ENCODE assay signal across 27 cellular contexts in genomic region chr22:30263883-30264282, GRCh38. TPM values are rescaled to one million over a fixed set of nuclear protein-coding genes. Genes with fewer than 3 reads are reported as not detected.
DNase-seq lines count a peak whose midpoint lies in the region; ATAC-seq lines count a peak whose summit lies in the region.
"Had no signal": no experiment of that assay in that cellular context is flagged by ENCODE, and none has a peak within 500 bp of the region (broad histone marks: within the 10 kb centered on the region; RNA-seq: fewer than 3 reads in every experiment).

No MANE protein-coding gene starts in this region.

- no peak for ATAC-seq in stimulated activated effector memory CD8-positive, alpha-beta T cell treated with anti-CD3 and anti-CD28 coated beads, Interleukin-12 subunit alpha, Interleukin-12 subunit beta, amount 100 ng/mL, for 72 hours
- ATAC-seq in GM19324 (IDR thresholded peaks at IDR 0.05; ENCODE audit: low FRiP score, unreplicated experiment) = no peak
- ATAC-seq: esophagus mucosa had no signal

- no peak overlapping the region for H4K5ac ChIP-seq in mesendoderm (ENCODE audit: low read length)

- H3K4me1 Mint-ChIP-seq in activated naive CD4-positive, alpha-beta T cell treated with anti-CD3 and anti-CD28 coated beads, Interleukin-2, amount 10 ng/mL, durations not matched to agents 7 days and 5 days = peaks cover 69% of the 10 kb centered on the region
- H3K4me1 Mint-ChIP-seq in IgD-negative memory B cell = peaks cover 9 to 18% (median 11%) of the 10 kb centered on the region in 3 donors
- peaks cover 41% of the 10 kb centered on the region for H3K4me1 Mint-ChIP-seq in activated naive CD8-positive, alpha-beta T cell treated with anti-CD3 and anti-CD28 coated beads for 36 hours
- H3K4me1 Mint-ChIP-seq in stimulated activated effector memory CD8-positive, alpha-beta T cell treated with anti-CD3 and anti-CD28 coated beads, Interleukin-12 subunit alpha, Interleukin-12 subunit beta, amount 100 ng/mL, for 72 hours = peaks cover 70% of the 10 kb centered on the region

- no peaks in the 10 kb centered on the region for H3K79me1 ChIP-seq in mesendoderm (ENCODE audit: low read length)

- H3K27me3 ChIP-seq in mesendoderm (ENCODE audit: insufficient read depth, low read length, poor library complexity) = no peaks in the 10 kb centered on the region
- H3K27me3 ChIP-seq: right atrium auricular region, SJSA1, suprapubic skin, upper lobe of right lung had no signal

- no peaks in the 10 kb centered on the region for H3K27me3 Mint-ChIP-seq in activated naive CD4-positive, alpha-beta T cell treated with anti-CD3 and anti-CD28 coated beads, Interleukin-2, amount 10 ng/mL, durations not matched to agents 7 days and 5 days
- H3K27me3 Mint-ChIP-seq in IgD-negative memory B cell = no peaks in the 10 kb centered on the region
- peaks cover 6% of the 10 kb centered on the region for H3K27me3 Mint-ChIP-seq in activated naive CD8-positive, alpha-beta T cell treated with anti-CD3 and anti-CD28 coated beads for 36 hours
- H3K27me3 Mint-ChIP-seq: activated naive CD8-positive, alpha-beta T cell had no signal

- no peak overlapping the region for H2BK5ac ChIP-seq in mesendoderm (ENCODE audit: low read length)

- no peak overlapping the region for H3K56ac ChIP-seq in mesendoderm (ENCODE audit: low read length)

- no peak overlapping the region for H3K4ac ChIP-seq in mesendoderm (ENCODE audit: low read depth, low read length)

- H3K36me3 ChIP-seq in mesendoderm (ENCODE audit: control insufficient read depth, insufficient read depth, low read length) = no peaks in the 10 kb centered on the region
- H3K36me3 ChIP-seq: lower lobe of right lung, right atrium auricular region, SJSA1, suprapubic skin, upper lobe of right lung had no signal

- peak overlapping the region; percentile 100 for H3K27ac Mint-ChIP-seq in activated naive CD4-positive, alpha-beta T cell treated with anti-CD3 and anti-CD28 coated beads, Interleukin-2, amount 10 ng/mL, durations not matched to agents 7 days and 5 days
- H3K27ac Mint-ChIP-seq in IgD-negative memory B cell = peak overlapping the region in 2 of 3 donors; percentile 23 to 76
- H3K27ac Mint-ChIP-seq in activated naive CD8-positive, alpha-beta T cell treated with anti-CD3 and anti-CD28 coated beads for 36 hours = no peak overlapping the region
- no peak overlapping the region for H3K27ac Mint-ChIP-seq in stimulated activated effector memory CD8-positive, alpha-beta T cell treated with anti-CD3 and anti-CD28 coated beads, Interleukin-12 subunit alpha, Interleukin-12 subunit beta, amount 100 ng/mL, for 72 hours
- H3K27ac Mint-ChIP-seq: endodermal cell, nephron progenitor cell had no signal

- H2BK15ac ChIP-seq in mesendoderm (replicated peaks; ENCODE audit: low read depth) = no peak overlapping the region

- CTCF ChIA-PET in activated naive CD4-positive, alpha-beta T cell treated with anti-CD3 and anti-CD28 coated beads, Interleukin-2, amount 10 ng/mL, durations not matched to agents 7 days and 5 days (lab: Charles Lee) = interaction anchor here (1.0 to 5.3 kb wide), 8 partner anchors 8 to 158 kb away, joined by 3 to 59 read pairs (median 4); partner anchors contain the start of gene CASTOR1

- no peak overlapping the region for H3K27ac ChIP-seq in mesendoderm (ENCODE audit: low read depth, low read length)
- H3K27ac ChIP-seq: right atrium auricular region, SJSA1, suprapubic skin, upper lobe of right lung, VCaP had no signal

- H2AK5ac ChIP-seq in mesendoderm (ENCODE audit: low read length) = no peak overlapping the region

- H3K4me3 Mint-ChIP-seq in activated naive CD4-positive, alpha-beta T cell treated with anti-CD3 and anti-CD28 coated beads, Interleukin-2, amount 10 ng/mL, durations not matched to agents 7 days and 5 days = peak overlapping the region; percentile 100
- no peak overlapping the region for H3K4me3 Mint-ChIP-seq in IgD-negative memory B cell
- peak overlapping the region; percentile 95 for H3K4me3 Mint-ChIP-seq in activated naive CD8-positive, alpha-beta T cell treated with anti-CD3 and anti-CD28 coated beads for 36 hours
- H3K4me3 Mint-ChIP-seq in stimulated activated effector memory CD8-positive, alpha-beta T cell treated with anti-CD3 and anti-CD28 coated beads, Interleukin-12 subunit alpha, Interleukin-12 subunit beta, amount 100 ng/mL, for 72 hours = peak overlapping the region; percentile 92
- H3K4me3 Mint-ChIP-seq: endodermal cell, nephron progenitor cell had no signal

- H3K9me3 Mint-ChIP-seq in activated naive CD4-positive, alpha-beta T cell treated with anti-CD3 and anti-CD28 coated beads, Interleukin-2, amount 10 ng/mL, durations not matched to agents 7 days and 5 days = no peaks in the 10 kb centered on the region
- no peaks in the 10 kb centered on the region for H3K9me3 Mint-ChIP-seq in IgD-negative memory B cell
- H3K9me3 Mint-ChIP-seq in activated naive CD8-positive, alpha-beta T cell treated with anti-CD3 and anti-CD28 coated beads for 36 hours = no peaks in the 10 kb centered on the region
- H3K9me3 Mint-ChIP-seq in stimulated activated effector memory CD8-positive, alpha-beta T cell treated with anti-CD3 and anti-CD28 coated beads, Interleukin-12 subunit alpha, Interleukin-12 subunit beta, amount 100 ng/mL, for 72 hours = no peaks in the 10 kb centered on the region
- H3K9me3 Mint-ChIP-seq: dendritic cell treated with granulocyte-macrophage colony-stimulating factor and Interleukin-4, amounts not matched to agents 40 ng/mL and 50 ng/mL, for 4 days; endodermal cell; nephron progenitor cell had no signal

- H3K23ac ChIP-seq in mesendoderm (ENCODE audit: low read length) = no peak overlapping the region

- no peak for DNase-seq in activated naive CD4-positive, alpha-beta T cell treated with anti-CD3 and anti-CD28 coated beads, Interleukin-2, amount 10 ng/mL, durations not matched to agents 7 days and 5 days
- DNase-seq in activated naive CD4-positive, alpha-beta T cell (lab: John Stamatoyannopoulos, UW) = no peak
- no peak for DNase-seq in activated naive CD8-positive, alpha-beta T cell treated with anti-CD3 and anti-CD28 coated beads for 36 hours
- DNase-seq in stimulated activated effector memory CD8-positive, alpha-beta T cell treated with anti-CD3 and anti-CD28 coated beads, Interleukin-12 subunit alpha, Interleukin-12 subunit beta, amount 100 ng/mL, for 72 hours (ENCODE audit: low spot score in 2 of 2) = no peak
- DNase-seq in mesendoderm = no peak
- DNase-seq: central memory CD4-positive, alpha-beta T cell; endodermal cell; foreskin fibroblast; NCI-H146; NCI-H2107; NCI-H82; nephron progenitor cell; stimulated activated CD4-positive, alpha-beta T cell treated with anti-CD3 and anti-CD28 coated beads, Interleukin-2, amount 100 ng/mL, for 48 hours; upper lobe of right lung had no signal

- no peaks in the 10 kb centered on the region for H3K79me2 ChIP-seq in mesendoderm (ENCODE audit: control insufficient read depth, insufficient read depth, low read length)

- H3K18ac ChIP-seq in mesendoderm (ENCODE audit: low read length) = no peak overlapping the region

- no peak overlapping the region for H3K9ac ChIP-seq in mesendoderm (ENCODE audit: low read length)

- H3K4me1 ChIP-seq in mesendoderm (ENCODE audit: control insufficient read depth, low read depth, low read length) = no peaks in the 10 kb centered on the region
- H3K4me1 ChIP-seq: right atrium auricular region had no signal

- peaks cover 62% of the 10 kb centered on the region for H3K36me3 Mint-ChIP-seq in activated naive CD4-positive, alpha-beta T cell treated with anti-CD3 and anti-CD28 coated beads, Interleukin-2, amount 10 ng/mL, durations not matched to agents 7 days and 5 days
- no peaks in the 10 kb centered on the region for H3K36me3 Mint-ChIP-seq in IgD-negative memory B cell
- H3K36me3 Mint-ChIP-seq in activated naive CD8-positive, alpha-beta T cell treated with anti-CD3 and anti-CD28 coated beads for 36 hours = peaks cover 43% of the 10 kb centered on the region
- H3K36me3 Mint-ChIP-seq in stimulated activated effector memory CD8-positive, alpha-beta T cell treated with anti-CD3 and anti-CD28 coated beads, Interleukin-12 subunit alpha, Interleukin-12 subunit beta, amount 100 ng/mL, for 72 hours = peaks cover 56% of the 10 kb centered on the region
- H3K36me3 Mint-ChIP-seq: activated naive CD8-positive, alpha-beta T cell had no signal

- no CpG with 5 or more reads among the region's 17 CpGs for WGBS in mesendoderm (ENCODE audit: extremely low coverage, insufficient coverage, low lambda C conversion rate)

- H3K4me3 ChIP-seq in mesendoderm (ENCODE audit: low read length) = no peak overlapping the region
- H3K4me3 ChIP-seq: mucosa of descending colon, right atrium auricular region, SJSA1 had no signal

- no peak overlapping the region for H4K8ac ChIP-seq in mesendoderm (ENCODE audit: low read depth, low read length)

- H2BK120ac ChIP-seq in mesendoderm (ENCODE audit: low read depth, low read length) = no peak overlapping the region

- no peak overlapping the region for H3K4me2 ChIP-seq in mesendoderm (ENCODE audit: low read length)

RNA-seq across cellular contexts. Expression of gene OSM, which starts 2.8 kb away (rescaled TPM):
- polyA plus RNA-seq in IgD-negative memory B cell = 0.79 TPM
- 10 to 100 TPM; 47.9 to 50.7 TPM for total RNA-seq in activated naive CD8-positive, alpha-beta T cell treated with anti-CD3 and anti-CD28 coated beads for 36 hours
- not detected for polyA plus RNA-seq in mesendoderm (2013, experiment 1 of 2)
- polyA plus RNA-seq in mesendoderm (2013, experiment 2 of 2) = not detected
- total RNA-seq: endodermal cell, kidney epithelial cell, RPMI7951, SJSA1 had no signal

RNA-seq across cellular contexts. Expression of gene LIF, which starts 17.3 kb away (rescaled TPM):
- not detected for polyA plus RNA-seq in IgD-negative memory B cell
- total RNA-seq in activated naive CD8-positive, alpha-beta T cell treated with anti-CD3 and anti-CD28 coated beads for 36 hours = 100 to 1,000 TPM; 282 to 288 TPM
- polyA plus RNA-seq in mesendoderm (2013, experiment 1 of 2) = 1.0 TPM
- 0.84 TPM for polyA plus RNA-seq in mesendoderm (2013, experiment 2 of 2)

RNA-seq across cellular contexts. Expression of gene CASTOR1, which starts 25.4 kb away (rescaled TPM):
- 15.7 TPM for polyA plus RNA-seq in IgD-negative memory B cell
- total RNA-seq in activated naive CD8-positive, alpha-beta T cell treated with anti-CD3 and anti-CD28 coated beads for 36 hours = 1 to 10 TPM; 2.8 to 3.5 TPM
- polyA plus RNA-seq in mesendoderm (2013, experiment 1 of 2) = 3.3 TPM
- polyA plus RNA-seq in mesendoderm (2013, experiment 2 of 2) = 3.4 TPM

Comparison
In these comparisons a context has a peak if more than half of its experiments do, and no peak if none do; other contexts are left out.
1. H3K27ac Mint-ChIP-seq: peak in activated naive CD4-positive, alpha-beta T cell treated with anti-CD3 and anti-CD28 coated beads, Interleukin-2, amount 10 ng/mL, durations not matched to agents 7 days and 5 days (single experiment) and IgD-negative memory B cell (2 of 3); none in activated naive CD8-positive, alpha-beta T cell treated with anti-CD3 and anti-CD28 coated beads for 36 hours (single experiment) and stimulated activated effector memory CD8-positive, alpha-beta T cell treated with anti-CD3 and anti-CD28 coated beads, Interleukin-12 subunit alpha, Interleukin-12 subunit beta, amount 100 ng/mL, for 72 hours (single experiment).
2. H3K4me3 Mint-ChIP-seq: peak in activated naive CD4-positive, alpha-beta T cell treated with anti-CD3 and anti-CD28 coated beads, Interleukin-2, amount 10 ng/mL, durations not matched to agents 7 days and 5 days (single experiment), activated naive CD8-positive, alpha-beta T cell treated with anti-CD3 and anti-CD28 coated beads for 36 hours (single experiment) and stimulated activated effector memory CD8-positive, alpha-beta T cell treated with anti-CD3 and anti-CD28 coated beads, Interleukin-12 subunit alpha, Interleukin-12 subunit beta, amount 100 ng/mL, for 72 hours (single experiment); none in IgD-negative memory B cell (0 of 4).